In the genomic region with DNA sequence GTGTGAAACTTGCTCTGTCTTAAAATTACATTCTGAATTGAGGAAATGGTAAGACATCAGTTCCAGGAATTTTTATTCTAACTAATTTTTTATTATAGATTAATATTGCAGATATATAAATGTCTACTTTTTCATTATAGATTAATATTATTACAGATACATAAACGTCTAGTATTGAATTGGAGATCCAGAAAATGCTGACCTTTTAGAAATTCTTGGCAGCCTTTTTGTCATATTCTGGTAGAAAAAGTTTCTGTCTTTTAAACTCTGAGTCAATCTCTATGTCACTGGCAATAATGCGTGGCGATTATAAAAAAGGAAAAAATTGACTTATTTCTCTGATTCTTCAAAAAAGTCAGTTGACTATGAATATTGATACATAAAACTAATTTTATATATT, we compare ENCODE assay signal across 24 cellular contexts.
"Had no signal": no experiment of that assay in that cellular context is flagged by ENCODE, and none has a peak within 500 bp of the region (broad histone marks: within the 10 kb centered on the region; RNA-seq: fewer than 3 reads in every experiment).

No MANE protein-coding gene starts in this region.

- H3K4me3 ChIP-seq: left lung, lung, mucosa of descending colon, ovary, prostate gland, sigmoid colon, spleen, tibial nerve, uterus had no signal

- H3K27ac ChIP-seq: left lung, ovary, prostate gland, sigmoid colon, spleen, tibial nerve, uterus had no signal

- H3K9me3 ChIP-seq: left lung, mucosa of descending colon, ovary, prostate gland, sigmoid colon, spleen, tibial nerve, uterus had no signal

- H3K4me1 ChIP-seq: left lung, prostate gland, uterus had no signal

- H3K36me3 ChIP-seq: ovary, prostate gland, uterus had no signal

- H3K27me3 ChIP-seq: left lung, ovary, sigmoid colon, spleen, tibial nerve, uterus had no signal

- ATAC-seq: left colon; left lung; mucosa of descending colon; naive thymus-derived CD4-positive, alpha-beta T cell; natural killer cell treated with Interleukin-12 subunit alpha and Interleukin-12 subunit beta and Interleukin-15 and Interleukin-18, amount 100 ng/mL, for 72 hours; right cardiac atrium; stimulated activated effector memory CD8-positive, alpha-beta T cell treated with anti-CD3 and anti-CD28 coated beads, Interleukin-12 subunit alpha, Interleukin-12 subunit beta, amount 100 ng/mL, for 72 hours; stimulated activated naive CD8-positive, alpha-beta T cell treated with anti-CD3 and anti-CD28 coated beads, Interleukin-15, amount 100 ng/mL, for 72 hours had no signal

- DNase-seq: hippocampal formation; kidney; left colon; left lung; midbrain; mucosa of descending colon; naive thymus-derived CD4-positive, alpha-beta T cell; ovary; posterior cingulate gyrus; retina; right cardiac atrium; sigmoid colon; small intestine; spleen; stimulated activated CD4-positive, alpha-beta T cell treated with anti-CD3 and anti-CD28 coated beads, Interleukin-4, amount 100 ng/mL, for 24 hours; stimulated activated naive CD4-positive, alpha-beta T cell; stimulated activated naive CD8-positive, alpha-beta T cell treated with anti-CD3 and anti-CD28 coated beads, Interleukin-15, amount 100 ng/mL, for 72 hours; substantia nigra; uterus had no signal
